Comparison of ENCODE assay signal across 8 cellular contexts in the genomic region with DNA sequence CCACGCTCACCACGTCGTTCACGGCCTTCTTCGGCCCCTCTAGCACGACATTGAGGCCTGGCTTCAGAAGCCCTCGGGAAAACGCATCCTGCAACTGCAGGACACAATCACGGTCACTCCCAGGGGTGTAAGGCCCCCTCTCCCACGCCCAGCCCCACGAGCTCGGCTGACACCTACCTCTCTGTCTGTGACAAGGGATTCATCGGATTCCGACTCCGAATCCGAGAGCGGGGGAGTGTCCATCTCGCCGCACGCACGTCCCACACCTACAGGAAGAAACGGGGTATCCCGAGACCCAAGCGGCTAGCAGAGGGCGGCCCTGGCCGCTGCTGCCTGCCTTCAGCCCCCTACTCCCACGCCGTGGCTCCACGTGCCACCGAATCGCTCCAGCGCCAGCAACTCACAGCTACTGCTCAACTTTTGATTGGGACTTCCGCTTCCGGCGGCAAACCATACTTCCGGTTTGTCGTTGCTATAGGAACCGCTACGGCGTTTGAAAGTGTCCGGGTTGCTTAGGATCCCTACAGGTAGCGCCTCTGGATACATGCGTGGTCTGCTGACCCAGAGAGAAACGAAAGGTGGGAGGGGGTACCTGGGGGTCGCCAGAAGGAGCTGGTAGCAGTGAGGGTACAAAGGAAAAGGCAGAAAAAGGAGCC. TPM values are rescaled to one million over a fixed set of nuclear protein-coding genes. Genes with fewer than 3 reads are reported as not detected.
DNase-seq lines count a peak whose midpoint lies in the region; ATAC-seq and TF ChIP-seq lines count a peak whose summit lies in the region.

Gene CFAP57, plus strand, starts transcription at position 455 of the 656 bp plus-strand sequence. CDS start 424 bp downstream, outside the sequence.
Gene EBNA1BP2, minus strand, starts transcription at position 415 of the 656 bp plus-strand sequence. Its CDS starts 172 bp downstream, at position 243.

- H3K9me3 ChIP-seq in HAP-1: no peaks in the 10 kb centered on the region
- no peaks in the 10 kb centered on the region for H3K9me3 ChIP-seq in RWPE2 (ENCODE audit: severe bottlenecking)

- ATAC-seq in RWPE2 (ENCODE audit: low read depth) (peak; percentile 90), foreskin keratinocyte (peak; percentile 91)
- peak; percentile 96 for ATAC-seq in stimulated activated naive CD8-positive, alpha-beta T cell treated with anti-CD3 and anti-CD28 coated beads, Interleukin-15, amount 100 ng/mL, for 72 hours

- H3K4me3 Mint-ChIP-seq in neural crest cell: peak within 1 kb of the TSS; percentile 99
- H3K4me3 Mint-ChIP-seq in stimulated activated naive CD8-positive, alpha-beta T cell treated with anti-CD3 and anti-CD28 coated beads, Interleukin-15, amount 100 ng/mL, for 72 hours: peak within 1 kb of the TSS; percentile 99 to 100

- H3K4me3 ChIP-seq in HAP-1 (peak within 1 kb of the TSS; percentile 95), RWPE2 (ENCODE audit: severe bottlenecking) (peak within 1 kb of the TSS; percentile 71)

- H3K27ac Mint-ChIP-seq in neural crest cell (ENCODE audit: unreplicated experiment): peak within 1 kb of the TSS; percentile 96
- peak within 1 kb of the TSS; percentile 97 to 99 for H3K27ac Mint-ChIP-seq in stimulated activated naive CD8-positive, alpha-beta T cell treated with anti-CD3 and anti-CD28 coated beads, Interleukin-15, amount 100 ng/mL, for 72 hours

- DNase-seq in G401 (ENCODE audit: low spot score): peak; percentile 94
- peak; percentile 80 to 91 for DNase-seq in HAP-1 (ENCODE audit: low spot score in 2 of 2)
- peak; percentile 95 for DNase-seq in M059J (ENCODE audit: low read depth)
- peak; percentile 83 for DNase-seq in RWPE2 (ENCODE audit: low spot score)
- peak; percentile 92 for DNase-seq in activated effector memory CD4-positive, alpha-beta T cell treated with Interleukin-2 at 50 U/mL for 16 hours
- peak; percentile 86 to 93 for DNase-seq in foreskin keratinocyte
- peak; percentile 83 for DNase-seq in neural crest cell (ENCODE audit: low read depth, low spot score)
- peak; percentile 87 to 94 for DNase-seq in stimulated activated naive CD8-positive, alpha-beta T cell treated with anti-CD3 and anti-CD28 coated beads, Interleukin-15, amount 100 ng/mL, for 72 hours

- peaks cover 16% of the 10 kb centered on the region for H3K4me1 Mint-ChIP-seq in neural crest cell
- peaks cover 28% of the 10 kb centered on the region for H3K4me1 Mint-ChIP-seq in stimulated activated naive CD8-positive, alpha-beta T cell treated with anti-CD3 and anti-CD28 coated beads, Interleukin-15, amount 100 ng/mL, for 72 hours

- H3K36me3 ChIP-seq in HAP-1 (replicated peaks): peaks cover 38% of the 10 kb centered on the region
- H3K36me3 ChIP-seq in RWPE2 (ENCODE audit: low read depth): peaks cover 42% of the 10 kb centered on the region

- H3K27ac ChIP-seq in RWPE2 (ENCODE audit: poor library complexity, severe bottlenecking) (peak within 1 kb of the TSS; percentile 14), foreskin keratinocyte (peak within 1 kb of the TSS; percentile 63)

- peaks cover 17% of the 10 kb centered on the region for H3K36me3 Mint-ChIP-seq in neural crest cell (ENCODE audit: low read depth)

- H3K4me1 ChIP-seq in HAP-1: peaks cover 10% of the 10 kb centered on the region
- peaks cover 12% of the 10 kb centered on the region for H3K4me1 ChIP-seq in RWPE2 (ENCODE audit: insufficient read depth, poor library complexity, severe bottlenecking)
- peaks cover 6% of the 10 kb centered on the region for H3K4me1 ChIP-seq in foreskin keratinocyte

- H3K27me3 Mint-ChIP-seq in neural crest cell (ENCODE audit: low read depth): peaks cover 20% of the 10 kb centered on the region
- peaks cover 27% of the 10 kb centered on the region for H3K27me3 Mint-ChIP-seq in stimulated activated naive CD8-positive, alpha-beta T cell treated with anti-CD3 and anti-CD28 coated beads, Interleukin-15, amount 100 ng/mL, for 72 hours

- no peaks in the 10 kb centered on the region; the same call in 1 of the 2 replicates for H3K27me3 ChIP-seq in HAP-1 (ENCODE audit: low read depth)
- H3K27me3 ChIP-seq in RWPE2 (ENCODE audit: insufficient read depth, poor library complexity, severe bottlenecking): no peaks in the 10 kb centered on the region
- H3K27me3 ChIP-seq in foreskin keratinocyte: no peaks in the 10 kb centered on the region

- H3K9me3 Mint-ChIP-seq in neural crest cell: no peaks in the 10 kb centered on the region
- no peaks in the 10 kb centered on the region for H3K9me3 Mint-ChIP-seq in stimulated activated naive CD8-positive, alpha-beta T cell treated with anti-CD3 and anti-CD28 coated beads, Interleukin-15, amount 100 ng/mL, for 72 hours

- no peak for TF ChIP-seq CTCF in RWPE2 (IDR thresholded peaks at IDR 0.05; ENCODE audit: poor library complexity, severe bottlenecking)
- TF ChIP-seq CTCF in foreskin keratinocyte (conservative IDR thresholded peaks at IDR 0.05): no peak
- no peak for TF ChIP-seq CTCF in neural crest cell (conservative IDR thresholded peaks at IDR 0.05)

- in situ Hi-C loops in G401 (cut with HindIII; ENCODE audit: low sequenced_read_pairs) (no loop called here), HAP-1 (cut with MboI; ENCODE audit: low sequenced_read_pairs) (no loop called here)

RNA-seq across cellular contexts. Expression of gene CFAP57, which starts in this region (rescaled TPM):
- total RNA-seq in G401 (2014; rRNA removed; shearing (Covaris generic)): 1.1 and 4.1 TPM in 2 replicates
- 0.67 TPM in 1 of 2 replicates, not detected in the other for total RNA-seq in M059J (2014; rRNA removed; shearing (Covaris generic))
- total RNA-seq in foreskin keratinocyte (0.82 and 0.92 TPM in 2 replicates), neural crest cell (0.77 and 0.86 TPM in 2 replicates)
- polyA plus RNA-seq in foreskin keratinocyte: 0.28 and 0.81 TPM in 2 replicates

RNA-seq across cellular contexts. Expression of gene EBNA1BP2, which starts in this region (rescaled TPM):
- total RNA-seq in G401 (2014; rRNA removed; shearing (Covaris generic)): 300 and 331 TPM in 2 replicates
- total RNA-seq in M059J (2014; rRNA removed; shearing (Covaris generic)): 150 and 165 TPM in 2 replicates
- total RNA-seq in foreskin keratinocyte: 210 and 223 TPM in 2 replicates
- polyA plus RNA-seq in foreskin keratinocyte: 238 and 263 TPM in 2 replicates
- total RNA-seq in neural crest cell: 55.9 and 57.3 TPM in 2 replicates

Comparison
In these comparisons a context has a peak if more than half of its experiments do, and no peak if none do; other contexts are left out.
1. Peak in every context shown above with its lines: DNase-seq, ATAC-seq, H3K4me3 ChIP-seq and H3K27ac ChIP-seq.